ENCODE assay signal across 8 cellular contexts in the genomic region with DNA sequence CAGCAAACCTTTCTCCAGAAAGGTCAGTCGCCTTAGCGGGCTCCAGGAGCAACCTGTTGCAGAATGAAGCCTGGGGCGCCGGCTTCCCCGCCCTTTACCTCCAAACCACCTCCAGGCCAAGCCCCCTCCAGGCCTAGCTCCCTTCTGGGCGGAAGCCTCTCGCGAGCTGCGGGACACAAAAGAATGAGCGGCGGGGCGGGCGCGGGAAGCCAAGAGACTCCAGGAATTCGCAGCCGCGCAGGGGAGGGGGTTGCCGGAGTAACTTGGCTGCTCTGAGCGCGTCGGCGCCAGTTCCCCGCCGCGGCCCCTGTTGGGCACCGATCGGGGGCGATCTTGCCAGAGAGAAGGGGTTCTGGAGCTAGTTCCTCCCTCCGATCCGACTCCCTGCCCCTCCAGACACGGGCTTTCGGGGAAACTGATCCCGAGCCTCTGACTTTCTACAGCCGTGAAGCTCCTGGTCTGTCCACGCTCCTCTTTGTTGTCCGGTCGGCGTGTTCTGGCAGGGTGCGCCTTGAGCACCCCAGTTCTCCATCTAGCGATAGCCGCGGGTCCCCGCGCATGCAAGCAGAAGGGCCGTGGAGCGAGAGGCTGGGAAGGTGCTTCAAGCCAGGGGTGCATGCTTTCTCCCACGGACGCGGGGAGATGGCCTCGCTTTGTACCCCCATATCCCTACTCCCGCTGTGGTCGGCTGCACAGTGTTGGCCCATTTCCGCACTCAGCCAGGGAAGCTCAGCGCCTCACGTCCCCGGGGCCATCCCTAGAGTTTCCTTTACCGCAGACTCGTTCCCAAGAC. TPM values are rescaled to one million over a fixed set of nuclear protein-coding genes. Genes with fewer than 3 reads are reported as not detected.
DNase-seq lines count a peak whose midpoint lies in the region; ATAC-seq and TF ChIP-seq lines count a peak whose summit lies in the region.

No MANE protein-coding gene starts in this region.

- H3K36me3 ChIP-seq in Panc1 (ENCODE audit: control insufficient read depth, insufficient read depth, low read length) (no peaks in the 10 kb centered on the region), mesenchymal stem cell (ENCODE audit: control insufficient read depth in 1 of 2, insufficient read depth in 2 of 2, low read depth in 1 of 2, low read length in 2 of 2) (no peaks in the 10 kb centered on the region), thoracic aorta (no peaks in the 10 kb centered on the region)

- peak overlapping the region; percentile 44 for H2AK5ac ChIP-seq in mesenchymal stem cell (ENCODE audit: low read length, severe bottlenecking)

- under 1% methylated on average over 56 of the region's 58 CpGs for WGBS in mesenchymal stem cell

- H2BK15ac ChIP-seq in mesenchymal stem cell (ENCODE audit: low read depth, poor library complexity, severe bottlenecking), result no peak overlapping the region

- H3K4me2 ChIP-seq in mesenchymal stem cell (ENCODE audit: low read length, poor library complexity, severe bottlenecking), result peak overlapping the region; percentile 97

- H3K18ac ChIP-seq in mesenchymal stem cell (ENCODE audit: low read depth in 1 of 2, low read length in 2 of 2), result peak overlapping the region in 1 of 2 experiments; percentile 56

- H3K27me3 ChIP-seq in Panc1 (ENCODE audit: control insufficient read depth, insufficient read depth, low read length), result peaks cover 15% of the 10 kb centered on the region
- peaks cover 49 to 89% of the 10 kb centered on the region in 2 experiments for H3K27me3 ChIP-seq in mesenchymal stem cell (ENCODE audit: control insufficient read depth in 1 of 2, insufficient read depth in 1 of 2, low read length in 2 of 2)
- H3K27me3 ChIP-seq in thoracic aorta (replicated peaks; ENCODE audit: insufficient read depth), result no peaks in the 10 kb centered on the region

- no peak for TF ChIP-seq POLR2A in erythroblast (IDR thresholded peaks at IDR 0.05; ENCODE audit: low read length)

- H3K9me3 ChIP-seq in Panc1 (ENCODE audit: control insufficient read depth, insufficient read depth, low read depth, low read length), result no peaks in the 10 kb centered on the region
- H3K9me3 ChIP-seq in mesenchymal stem cell (ENCODE audit: control insufficient read depth, low read length), result peaks cover 26% of the 10 kb centered on the region
- H3K9me3 ChIP-seq in thoracic aorta, result no peaks in the 10 kb centered on the region

- H3K27ac ChIP-seq in Panc1 (ENCODE audit: low read length) (no peak overlapping the region), mesenchymal stem cell (ENCODE audit: low read length, poor library complexity, severe bottlenecking) (no peak overlapping the region), thoracic aorta (no peak overlapping the region)

- DNase-seq in D341Med (ENCODE audit: low spot score), result peak; percentile 69
- no peak for DNase-seq in Panc1 (ENCODE audit: low read depth, low spot score)
- peak; percentile 92 for DNase-seq in ecto neural progenitor cell (ENCODE audit: low spot score)
- peak; percentile 43 for DNase-seq in mesenchymal stem cell
- no peak for DNase-seq in thoracic aorta (ENCODE audit: low spot score)
- no peak for DNase-seq in erythroblast (lab: John Stamatoyannopoulos, UW)
- no peak for DNase-seq in NCI-H446 treated with DMSO at 0.1 percent for 48 hours (lab: John Stamatoyannopoulos, UW)

- intact Hi-C loops in Panc1 (cut with micrococcal nuclease; ENCODE audit: unreplicated experiment), result no loop called here

- no peak overlapping the region for H4K8ac ChIP-seq in mesenchymal stem cell (ENCODE audit: low read length)

- no peak overlapping the region for H4K91ac ChIP-seq in mesenchymal stem cell (ENCODE audit: low read length)

- peak overlapping the region; percentile 62 for H2AFZ ChIP-seq in mesenchymal stem cell (ENCODE audit: low read depth, low read length)

- H3K4me3 ChIP-seq in Panc1 (ENCODE audit: low read depth in 2 of 2, low read length in 2 of 2) (peak overlapping the region; percentile 12 to 31), mesenchymal stem cell (ENCODE audit: insufficient read depth in 1 of 2, low read depth in 1 of 2, low read length in 2 of 2) (peak overlapping the region; percentile 67 to 72), thoracic aorta (peak overlapping the region; percentile 77)

- H2BK12ac ChIP-seq in mesenchymal stem cell (ENCODE audit: low read length in 2 of 2), result peak overlapping the region in 1 of 2 experiments; percentile 50

- peak overlapping the region in 1 of 2 experiments; percentile 91 for H3K23ac ChIP-seq in mesenchymal stem cell (ENCODE audit: low read length in 2 of 2)

- no peak overlapping the region for H2BK120ac ChIP-seq in mesenchymal stem cell (ENCODE audit: low read depth, low read length)

- TF ChIP-seq CTCF in Panc1 (IDR thresholded peaks at IDR 0.05), result no peak
- no peak for TF ChIP-seq CTCF in thoracic aorta (IDR thresholded peaks at IDR 0.05)

- no peak overlapping the region for H3K14ac ChIP-seq in mesenchymal stem cell (ENCODE audit: low read length in 2 of 2)

- BruUV-seq in Panc1 (replicated peaks; lab: Mats Ljungman, UMichigan), result no TSS peak

- peak overlapping the region in 1 of 2 experiments; percentile 45 for H3K4ac ChIP-seq in mesenchymal stem cell (ENCODE audit: low read depth in 1 of 2, low read length in 2 of 2)

- H3K9ac ChIP-seq in mesenchymal stem cell (ENCODE audit: low read length), result no peak overlapping the region

- CTCF ChIA-PET in Panc1 (lab: Charles Lee), result no interaction called here

- no peaks in the 10 kb centered on the region for H3K79me1 ChIP-seq in mesenchymal stem cell (replicated peaks; ENCODE audit: low read length, poor library complexity, severe bottlenecking)

- POLR2A ChIA-PET in Panc1 (lab: Charles Lee), result no interaction called here

- in situ Hi-C loops in Panc1 (cut with HindIII; ENCODE audit: low pct_unique_long_range_greater_than_20kb, low sequenced_read_pairs), result no loop called here

- H2BK5ac ChIP-seq in mesenchymal stem cell (ENCODE audit: low read depth, low read length, poor library complexity, severe bottlenecking), result no peak overlapping the region

- H3K4me1 ChIP-seq in Panc1 (ENCODE audit: control insufficient read depth, insufficient read depth, low read length) (no peaks in the 10 kb centered on the region), mesenchymal stem cell (ENCODE audit: control insufficient read depth, insufficient read depth, low read depth, low read length) (peaks cover 19% of the 10 kb centered on the region), thoracic aorta (ENCODE audit: control insufficient read depth in 1 of 2, low read depth in 2 of 2) (peaks cover 19% of the 10 kb centered on the region in 2 donors)

- ATAC-seq in Panc1, result peak; percentile 55; the same call in 1 of the 2 replicates
- no peak for ATAC-seq in thoracic aorta (ENCODE audit: insufficient number of reproducible peaks, low FRiP score, low read depth)
- ATAC-seq in GM19035 (IDR thresholded peaks at IDR 0.05; ENCODE audit: unreplicated experiment), result no peak

RNA-seq across cellular contexts. Expression of a gene that starts 1.2 kb away (rescaled TPM):
- total RNA-seq in Panc1 (2021; ENCODE audit: unreplicated experiment), result 0.18 TPM
- polyA plus RNA-seq in Panc1 (2012; ENCODE audit: insufficient read length), result not detected
- 2.3 TPM for polyA plus RNA-seq in mesenchymal stem cell (2013, experiment 1 of 2)
- 2.2 TPM for polyA plus RNA-seq in mesenchymal stem cell (2013, experiment 2 of 2)
- 1 to 10 TPM; 3.2 to 7.1 TPM for total RNA-seq in thoracic aorta

Comparison
In these comparisons a context has a peak if more than half of its experiments do, and no peak if none do; other contexts are left out.
1. DNase-seq: peak in D341Med (single experiment), ecto neural progenitor cell (single experiment) and mesenchymal stem cell (single experiment); none in Panc1 (single experiment), thoracic aorta (single experiment), erythroblast (0 of 2) and NCI-H446 treated with DMSO at 0.1 percent for 48 hours (single experiment).
2. H3K4me3 ChIP-seq: peak in every context shown above with its lines; median percentile 77 in thoracic aorta; 70 in mesenchymal stem cell; 22 in Panc1.